10 cellular contexts compared by ENCODE assay signal in genomic region chr19:756232-756631, GRCh38. TPM values are rescaled to one million over a fixed set of nuclear protein-coding genes. Genes with fewer than 3 reads are reported as not detected.
DNase-seq lines count a peak whose midpoint lies in the region; ATAC-seq and TF ChIP-seq lines count a peak whose summit lies in the region.
"Had no signal": no experiment of that assay in that cellular context is flagged by ENCODE, and none has a peak within 500 bp of the region (broad histone marks: within the 10 kb centered on the region; RNA-seq: fewer than 3 reads in every experiment).

No MANE protein-coding gene starts in this region.

- H3K27ac Mint-ChIP-seq in endodermal cell, result no peak overlapping the region
- no peak overlapping the region for H3K27ac Mint-ChIP-seq in stimulated activated naive B cell treated with anti-CD40 and anti-IgM and Interleukin-4, amounts not matched to agents 10 μg/mL and 1 μg/mL and 100 μg/mL, for 72 hours

- no peaks in the 10 kb centered on the region for H3K36me3 Mint-ChIP-seq in endodermal cell (ENCODE audit: low read depth)
- peaks cover 5 to 8% of the 10 kb centered on the region in 2 donors for H3K36me3 Mint-ChIP-seq in stimulated activated naive B cell treated with anti-CD40 and anti-IgM and Interleukin-4, amounts not matched to agents 10 μg/mL and 1 μg/mL and 100 μg/mL, for 72 hours

- no peak overlapping the region for H3K9ac ChIP-seq in endodermal cell (ENCODE audit: extremely low read depth, low read length, poor library complexity, severe bottlenecking)

- H3K9me3 Mint-ChIP-seq in endodermal cell, result peaks cover 27% of the 10 kb centered on the region
- H3K9me3 Mint-ChIP-seq in stimulated activated naive B cell treated with anti-CD40 and anti-IgM and Interleukin-4, amounts not matched to agents 10 μg/mL and 1 μg/mL and 100 μg/mL, for 72 hours, result peaks cover 5 to 11% of the 10 kb centered on the region in 2 donors

- no peak overlapping the region for H3K4me3 ChIP-seq in endodermal cell (ENCODE audit: low read length)

- H3K36me3 ChIP-seq in endodermal cell (ENCODE audit: control insufficient read depth, insufficient read depth, low read length), result no peaks in the 10 kb centered on the region

- ATAC-seq in stimulated activated naive B cell treated with anti-CD40 and anti-IgM and Interleukin-4, amounts not matched to agents 10 μg/mL and 1 μg/mL and 100 μg/mL, for 72 hours (replicated peaks), result peak; percentile 60 to 65
- ATAC-seq in HG03095 (IDR thresholded peaks at IDR 0.05; ENCODE audit: unreplicated experiment), result no peak

- no peaks in the 10 kb centered on the region for H3K27me3 Mint-ChIP-seq in endodermal cell (ENCODE audit: insufficient read depth)
- H3K27me3 Mint-ChIP-seq in stimulated activated naive B cell treated with anti-CD40 and anti-IgM and Interleukin-4, amounts not matched to agents 10 μg/mL and 1 μg/mL and 100 μg/mL, for 72 hours, result peaks cover 10 to 14% of the 10 kb centered on the region in 2 donors

- no peak for TF ChIP-seq CTCF in endodermal cell (conservative IDR thresholded peaks at IDR 0.05)

- H3K27ac ChIP-seq in endodermal cell (ENCODE audit: low read depth, low read length), result no peak overlapping the region

- no peaks in the 10 kb centered on the region for H3K4me1 Mint-ChIP-seq in endodermal cell
- peaks cover 0 to 2% of the 10 kb centered on the region in 2 donors for H3K4me1 Mint-ChIP-seq in stimulated activated naive B cell treated with anti-CD40 and anti-IgM and Interleukin-4, amounts not matched to agents 10 μg/mL and 1 μg/mL and 100 μg/mL, for 72 hours

- H3K4me3 Mint-ChIP-seq in endodermal cell, result no peak overlapping the region
- no peak overlapping the region for H3K4me3 Mint-ChIP-seq in stimulated activated naive B cell treated with anti-CD40 and anti-IgM and Interleukin-4, amounts not matched to agents 10 μg/mL and 1 μg/mL and 100 μg/mL, for 72 hours

- no peaks in the 10 kb centered on the region for H3K9me3 ChIP-seq in endodermal cell (ENCODE audit: control insufficient read depth, low read length)

- H3K4me1 ChIP-seq in endodermal cell (ENCODE audit: control insufficient read depth, insufficient read depth, low read length), result no peaks in the 10 kb centered on the region

- DNase-seq in activated T-cell treated with anti-CD3 and anti-CD28 coated beads for 48 hours (ENCODE audit: low read depth) (peak; percentile 18), activated T-cell treated with anti-CD3 and anti-CD28 coated beads for 4 hours (no peak), RKO (ENCODE audit: low spot score) (peak; percentile 76), endodermal cell (peak; percentile 74), hypothalamus (lab: John Stamatoyannopoulos, UW) (no peak), SIG-M5 (lab: John Stamatoyannopoulos, UW) (no peak)
- no peak for DNase-seq in stimulated activated naive B cell treated with anti-CD40 and anti-IgM and Interleukin-4, amounts not matched to agents 10 μg/mL and 1 μg/mL and 100 μg/mL, for 72 hours
- DNase-seq: activated CD4-positive, alpha-beta T cell treated with anti-CD3 and anti-CD28 coated beads, Interleukin-2, amount 50 U/mL, for 4 hours; C1 segment of cervical spinal cord had no signal

- no peaks in the 10 kb centered on the region for H3K27me3 ChIP-seq in endodermal cell (ENCODE audit: control insufficient read depth, insufficient read depth, low read length, poor library complexity, severe bottlenecking)

RNA-seq across cellular contexts. Expression of gene MISP, which starts 5.3 kb away (rescaled TPM):
- total RNA-seq in endodermal cell, result under 1 TPM in 1 of 2 donors, not detected in 1; 0.11 TPM
- 0.18 TPM for polyA plus RNA-seq in endodermal cell (2013, experiment 1 of 2)
- polyA plus RNA-seq in endodermal cell (2013, experiment 2 of 2), result 0.21 TPM

RNA-seq across cellular contexts. Expression of gene PTBP1, which starts 41.0 kb away (rescaled TPM):
- 100 to 1,000 TPM; 647 to 694 TPM for total RNA-seq in endodermal cell
- polyA plus RNA-seq in endodermal cell (2013, experiment 1 of 2), result 360 TPM
- polyA plus RNA-seq in endodermal cell (2013, experiment 2 of 2), result 328 TPM

RNA-seq across cellular contexts. Expression of gene PALM, which starts 47.5 kb away (rescaled TPM):
- 10 to 100 TPM; 32.9 to 40.8 TPM for total RNA-seq in endodermal cell
- 101 TPM for polyA plus RNA-seq in endodermal cell (2013, experiment 1 of 2)
- polyA plus RNA-seq in endodermal cell (2013, experiment 2 of 2), result 88.7 TPM

Comparison
In these comparisons a context has a peak if more than half of its experiments do, and no peak if none do; other contexts are left out.
1. DNase-seq: peak in activated T-cell treated with anti-CD3 and anti-CD28 coated beads for 48 hours (single experiment), RKO (single experiment) and endodermal cell (single experiment); none in activated T-cell treated with anti-CD3 and anti-CD28 coated beads for 4 hours (single experiment), stimulated activated naive B cell treated with anti-CD40 and anti-IgM and Interleukin-4, amounts not matched to agents 10 μg/mL and 1 μg/mL and 100 μg/mL, for 72 hours (single experiment), hypothalamus (0 of 51) and SIG-M5 (single experiment).